ENCODE assay signal across 8 cellular contexts in the genomic region with DNA sequence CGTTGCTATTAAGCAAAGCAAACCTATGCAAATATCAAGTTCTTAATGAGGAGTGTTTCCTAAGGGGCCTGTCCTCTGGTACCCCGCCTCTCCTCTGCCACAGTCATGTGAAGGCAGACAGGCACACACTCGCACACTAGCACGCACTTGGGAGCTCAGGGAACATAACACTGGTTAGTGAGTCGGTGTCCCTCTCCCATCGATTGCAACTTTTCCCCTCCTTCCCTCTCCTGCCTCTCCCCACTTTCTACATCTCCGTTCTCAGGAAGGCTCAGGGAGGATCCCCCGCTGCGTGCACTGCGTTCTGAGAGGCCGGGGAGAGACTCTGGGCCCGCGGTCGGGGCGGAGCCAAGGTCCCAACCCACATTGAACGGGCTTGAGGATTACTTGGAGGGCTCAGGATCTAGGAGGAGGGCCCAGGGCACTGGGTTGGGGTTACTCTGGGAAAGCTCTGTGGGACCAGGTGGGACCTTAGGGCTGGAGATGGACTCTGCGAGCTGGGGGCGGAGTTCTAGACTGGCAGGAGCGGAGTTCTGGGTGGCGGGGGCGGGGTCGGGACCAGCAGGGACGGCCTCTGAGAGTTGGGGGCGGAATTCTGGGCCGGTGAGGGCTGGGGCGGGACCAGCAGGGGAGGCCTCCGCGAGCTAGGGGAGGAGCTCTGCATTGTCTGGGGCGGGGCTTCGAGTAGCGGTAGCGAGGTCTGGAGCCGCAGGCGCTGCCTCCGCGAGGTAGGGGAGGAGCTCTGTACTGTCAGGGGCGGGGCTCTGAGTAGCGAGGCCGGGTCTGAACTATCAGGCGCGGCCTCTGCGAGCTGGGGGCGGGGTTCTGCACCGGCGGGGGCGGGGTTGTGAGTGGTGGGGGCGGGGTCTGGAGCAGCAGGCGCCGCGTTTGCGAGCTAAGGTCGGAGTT. TPM values are rescaled to one million over a fixed set of nuclear protein-coding genes. Genes with fewer than 3 reads are reported as not detected.
A peak's percentile ranks its signal among the peaks of the same experiment; 100 is the strongest.
DNase-seq lines count a peak whose midpoint lies in the region; ATAC-seq and TF ChIP-seq lines count a peak whose summit lies in the region.

No MANE protein-coding gene starts in this region.

- TF ChIP-seq CTCF in BE2C (IDR thresholded peaks at IDR 0.05; ENCODE audit: low read depth, low read length) (no peak), chondrocyte (IDR thresholded peaks at IDR 0.05) (no peak)

- H3K9me3 ChIP-seq in BE2C = no peaks in the 10 kb centered on the region

- ATAC-seq in HG03442 (IDR thresholded peaks at IDR 0.05; ENCODE audit: unreplicated experiment) = peak; percentile 91

- H3K36me3 Mint-ChIP-seq in chondrocyte (ENCODE audit: low read depth) = no peaks in the 10 kb centered on the region

- H3K4me1 ChIP-seq in BE2C = no peaks in the 10 kb centered on the region

- no peaks in the 10 kb centered on the region for H3K27me3 Mint-ChIP-seq in chondrocyte (ENCODE audit: low read depth)

- H3K4me3 Mint-ChIP-seq in chondrocyte (ENCODE audit: unreplicated experiment) = no peak overlapping the region

- H3K9me3 Mint-ChIP-seq in chondrocyte (ENCODE audit: low read depth) = no peaks in the 10 kb centered on the region

- peak; percentile 95 for DNase-seq in BE2C
- DNase-seq in GM19240 (ENCODE audit: insufficient read length, low spot score) = peak; percentile 67
- peak; percentile 98 for DNase-seq in NCI-H510A (lab: John Stamatoyannopoulos, UW)
- DNase-seq in activated CD4-positive, alpha-beta T cell treated with anti-CD3 and anti-CD28 coated beads for 24 hours (ENCODE audit: low read depth in 2 of 2) = peak; percentile 97 to 99
- DNase-seq in chondrocyte (ENCODE audit: low spot score) = peak; percentile 99
- peak; percentile 99 for DNase-seq in kidney tubule cell (ENCODE audit: low spot score)
- peak; percentile 96 to 97 for DNase-seq in stimulated activated CD4-positive, alpha-beta T cell treated with anti-CD3 and anti-CD28 coated beads, Interleukin-1b, Interleukin-23, amount 100 ng/mL, for 1 hour (ENCODE audit: low read depth in 2 of 2)

- peaks cover 35% of the 10 kb centered on the region for H3K4me1 Mint-ChIP-seq in chondrocyte (ENCODE audit: low read depth)

- H3K27ac Mint-ChIP-seq in chondrocyte (ENCODE audit: unreplicated experiment) = peak overlapping the region; percentile 99

- no peaks in the 10 kb centered on the region for H3K27me3 ChIP-seq in BE2C

- H3K36me3 ChIP-seq in BE2C = no peaks in the 10 kb centered on the region

- peak overlapping the region; percentile 79 for H3K4me3 ChIP-seq in BE2C (ENCODE audit: low read depth, low read length)

RNA-seq across cellular contexts. Expression of a gene that starts 0.5 kb away (rescaled TPM):
- polyA plus RNA-seq in BE2C (2012; ENCODE audit: insufficient read depth, insufficient read length, low read depth) = 0.86 TPM
- total RNA-seq in chondrocyte = 5.4 to 5.9 TPM (median 5.8 TPM) in 3 replicates

RNA-seq across cellular contexts. Expression of a gene that starts 0.5 kb away (rescaled TPM):
- 4.5 TPM for polyA plus RNA-seq in BE2C (2012; ENCODE audit: insufficient read depth, insufficient read length, low read depth)
- 117 to 128 TPM (median 121 TPM) in 3 replicates for total RNA-seq in chondrocyte

Comparison
In these comparisons a context has a peak if more than half of its experiments do, and no peak if none do; other contexts are left out.
1. Peak in every context shown above with its lines: DNase-seq, ATAC-seq and H3K4me3 ChIP-seq.